9 cellular contexts compared by ENCODE assay signal in genomic region chr5:55821731-55822512, GRCh38. TPM values are rescaled to one million over a fixed set of nuclear protein-coding genes. Genes with fewer than 3 reads are reported as not detected.
A peak's percentile ranks its signal among the peaks of the same experiment; 100 is the strongest.
DNase-seq lines count a peak whose midpoint lies in the region; ATAC-seq, FAIRE-seq and TF ChIP-seq lines count a peak whose summit lies in the region.
"Had no signal": no experiment of that assay in that cellular context is flagged by ENCODE, and none has a peak within 500 bp of the region (broad histone marks: within the 10 kb centered on the region; RNA-seq: fewer than 3 reads in every experiment).

No MANE protein-coding gene starts in this region.

- no peaks in the 10 kb centered on the region for H3K36me3 Mint-ChIP-seq in astrocyte (ENCODE audit: low read depth, unreplicated experiment)

- H3K27me3 Mint-ChIP-seq in astrocyte (ENCODE audit: low read depth, unreplicated experiment) = peaks cover 17% of the 10 kb centered on the region

- no peaks in the 10 kb centered on the region for H4K20me1 ChIP-seq in astrocyte (ENCODE audit: insufficient read depth, low read length)

- H3K27ac ChIP-seq in HUES48 (ENCODE audit: low read depth, low read length) = no peak overlapping the region
- no peak overlapping the region for H3K27ac ChIP-seq in astrocyte (ENCODE audit: low read depth, low read length)
- H3K27ac ChIP-seq in iPS DF 6.9 (ENCODE audit: low read length) = no peak overlapping the region

- H3K9me3 Mint-ChIP-seq in astrocyte (ENCODE audit: unreplicated experiment) = peaks cover 3% of the 10 kb centered on the region
- H3K9me3 Mint-ChIP-seq: central memory CD8-positive, alpha-beta T cell had no signal

- H3K4me3 Mint-ChIP-seq in astrocyte (ENCODE audit: unreplicated experiment) = peak overlapping the region; percentile 30
- H3K4me3 Mint-ChIP-seq: central memory CD8-positive, alpha-beta T cell had no signal

- no peaks in the 10 kb centered on the region for H3K79me2 ChIP-seq in astrocyte (ENCODE audit: insufficient read depth, low read length)

- H3K4me1 ChIP-seq in HUES48 (ENCODE audit: control insufficient read depth, insufficient read depth, low read length) = no peaks in the 10 kb centered on the region
- no peaks in the 10 kb centered on the region for H3K4me1 ChIP-seq in astrocyte (ENCODE audit: insufficient read depth, low read length)
- H3K4me1 ChIP-seq in iPS DF 6.9 (ENCODE audit: control insufficient read depth, insufficient read depth, low read length) = peaks cover 1% of the 10 kb centered on the region; the same call in 1 of the 2 replicates

- TF ChIP-seq CTCF in astrocyte (IDR thresholded peaks at IDR 0.05; ENCODE audit: insufficient read depth, low read depth, low read length) = no peak

- ATAC-seq in GM19467 (IDR thresholded peaks at IDR 0.05; ENCODE audit: unreplicated experiment) (no peak), GM21390 (IDR thresholded peaks at IDR 0.05; ENCODE audit: unreplicated experiment) (no peak), GM18873 (IDR thresholded peaks at IDR 0.05; ENCODE audit: low FRiP score, unreplicated experiment) (no peak)

- FAIRE-seq in astrocyte (lab: Jason Lieb, UNC) = no peak

- peak overlapping the region; percentile 86 for H3K4me2 ChIP-seq in astrocyte (ENCODE audit: low read length)

- H3K27ac Mint-ChIP-seq in astrocyte (ENCODE audit: unreplicated experiment) = no peak overlapping the region

- H3K9ac ChIP-seq in HUES48 (ENCODE audit: low read depth, low read length) (peak overlapping the region; percentile 31; the same call in 1 of the 2 replicates), astrocyte (ENCODE audit: low read length) (peak overlapping the region; percentile 41)

- peaks cover 5% of the 10 kb centered on the region for H3K4me1 Mint-ChIP-seq in astrocyte (ENCODE audit: low read depth, unreplicated experiment)
- H3K4me1 Mint-ChIP-seq: central memory CD8-positive, alpha-beta T cell had no signal

- H3K27me3 ChIP-seq in HUES48 (ENCODE audit: control insufficient read depth, insufficient read depth, low read length) (peaks cover 26% of the 10 kb centered on the region), astrocyte (ENCODE audit: insufficient read depth, low read length) (peaks cover 4% of the 10 kb centered on the region), iPS DF 6.9 (ENCODE audit: control insufficient read depth, insufficient read depth, low read length) (peaks cover 2% of the 10 kb centered on the region; the same call in 1 of the 2 replicates)

- DNase-seq in astrocyte (ENCODE audit: low read depth) (peak; percentile 10), iPS DF 6.9 (ENCODE audit: low read depth, low spot score) (no peak), DMS153 (lab: John Stamatoyannopoulos, UW) (no peak)
- peak; percentile 27 for DNase-seq in stimulated activated CD8-positive, alpha-beta memory T cell treated with anti-CD3 and anti-CD28 coated beads, Interleukin-4, amount 100 ng/mL, for 48 hours

- H2AFZ ChIP-seq in astrocyte (ENCODE audit: low read depth, low read length) = peak overlapping the region; percentile 82

- H3K9me3 ChIP-seq in HUES48 (ENCODE audit: control insufficient read depth, insufficient read depth, low read length) (no peaks in the 10 kb centered on the region), astrocyte (ENCODE audit: insufficient read depth, low read depth, low read length) (no peaks in the 10 kb centered on the region), iPS DF 6.9 (ENCODE audit: control insufficient read depth, insufficient read depth, low read length) (no peaks in the 10 kb centered on the region)

- no peaks in the 10 kb centered on the region for H3K36me3 ChIP-seq in HUES48 (ENCODE audit: control insufficient read depth, insufficient read depth, low read length)
- H3K36me3 ChIP-seq in astrocyte (ENCODE audit: insufficient read depth, low read length) = no peaks in the 10 kb centered on the region
- H3K36me3 ChIP-seq in iPS DF 6.9 (ENCODE audit: control insufficient read depth, insufficient read depth, low read length) = no peaks in the 10 kb centered on the region

- WGBS in iPS DF 6.9 (ENCODE audit: insufficient coverage, insufficient read length) = no CpG with 5 or more reads among the region's 45 CpGs

- H3K4me3 ChIP-seq in HUES48 (ENCODE audit: low read depth, low read length) (peak overlapping the region; percentile 55), astrocyte (ENCODE audit: insufficient read depth, low read depth, low read length) (peak overlapping the region; percentile 57), iPS DF 6.9 (ENCODE audit: low read length) (peak overlapping the region; percentile 44; the same call in 1 of the 2 replicates)

RNA-seq across cellular contexts. Expression of gene IL31RA, which starts 29.2 kb away (rescaled TPM):
- 4.7 and 5.7 TPM in 2 replicates for total RNA-seq in astrocyte

Comparison
In these comparisons a context has a peak if more than half of its experiments do, and no peak if none do; other contexts are left out.
1. DNase-seq: peak in astrocyte (single experiment) and stimulated activated CD8-positive, alpha-beta memory T cell treated with anti-CD3 and anti-CD28 coated beads, Interleukin-4, amount 100 ng/mL, for 48 hours (single experiment); none in iPS DF 6.9 (single experiment) and DMS153 (single experiment).
2. Peak in every context shown above with its lines, with median percentiles within 50 percentile points of each other: H3K4me3 ChIP-seq.